ENCODE assay signal across 8 cellular contexts in genomic region chr6:143705564-143705963, GRCh38.
"Had no signal": no experiment of that assay in that cellular context is flagged by ENCODE, and none has a peak within 500 bp of the region (broad histone marks: within the 10 kb centered on the region; RNA-seq: fewer than 3 reads in every experiment).

No MANE protein-coding gene starts in this region.

- H2AFZ ChIP-seq: GM23248 had no signal

- H3K4me3 ChIP-seq: GM23248, K562 had no signal

- H3K27ac ChIP-seq: GM23248 had no signal

- ATAC-seq: K562 had no signal

- H3K4me3 Mint-ChIP-seq: H9 had no signal

- H3K9ac ChIP-seq: GM23248 had no signal

- FAIRE-seq: H54, HTR-8/SVneo, K562 had no signal

- H3K27ac Mint-ChIP-seq: H9 had no signal

- DNase-seq: GM23248, GOT3, H9, HCEC 1CT, KG1 had no signal
